In genomic region chr6:38782616-38783015, GRCh38 we compare ENCODE assay signal across 29 cellular contexts.
"Had no signal": no experiment of that assay in that cellular context is flagged by ENCODE, and none has a peak within 500 bp of the region (broad histone marks: within the 10 kb centered on the region; RNA-seq: fewer than 3 reads in every experiment).

No MANE protein-coding gene starts in this region.

- H3K27ac ChIP-seq: ascending aorta, breast epithelium, cardiac muscle cell, coronary artery, dorsolateral prefrontal cortex, VCaP had no signal

- H3K9me3 Mint-ChIP-seq: activated CD4-positive, alpha-beta T cell treated with anti-CD3 and anti-CD28 coated beads, Interleukin-2, amount 10 ng/mL, durations not matched to agents 7 days and 5 days; activated CD8-positive, alpha-beta T cell treated with anti-CD3 and anti-CD28 coated beads for 36 hours; activated naive CD4-positive, alpha-beta T cell treated with anti-CD3 and anti-CD28 coated beads, Interleukin-2, amount 10 ng/mL, durations not matched to agents 7 days and 5 days; activated naive CD4-positive, alpha-beta T cell treated with anti-CD3 and anti-CD28 coated beads, Interleukin-2, amount 50 U/mL, for 72 hours; activated naive CD8-positive, alpha-beta T cell treated with anti-CD3 and anti-CD28 coated beads, Interleukin-2, amount 10 ng/mL, durations not matched to agents 7 days and 5 days; activated T-helper 1 cell treated with anti-CD3 and anti-CD28 coated beads, Interleukin-12 subunit alpha, Interleukin-12 subunit beta, Interleukin-2, Interleukin-4 antibody, amounts not matched to agents 30 ng/mL and 10 ng/mL and 1 ng/mL, durations not matched to agents 14 hours and 24 hours and 36 hours; activated T-helper 2 cell treated with anti-CD3 and anti-CD28 coated beads, Interferon-gamma antibody, Interleukin-2, Interleukin-4, amounts not matched to agents 10 μg/mL and 5 μg/mL and 100 μg/mL, durations not matched to agents 14 hours and 24 hours and 36 hours; brain; central memory CD8-positive, alpha-beta T cell; dendritic cell treated with granulocyte-macrophage colony-stimulating factor and Interleukin-4, amounts not matched to agents 40 ng/mL and 50 ng/mL, for 4 days; endodermal cell; WTC11 had no signal

- H3K4me1 ChIP-seq: ascending aorta, breast epithelium had no signal

- H3K27ac Mint-ChIP-seq: activated CD4-positive, alpha-beta T cell treated with anti-CD3 and anti-CD28 coated beads, Interleukin-2, amount 10 ng/mL, durations not matched to agents 7 days and 5 days; activated CD8-positive, alpha-beta T cell treated with anti-CD3 and anti-CD28 coated beads for 36 hours; activated naive CD4-positive, alpha-beta T cell treated with anti-CD3 and anti-CD28 coated beads, Interleukin-2, amount 10 ng/mL, durations not matched to agents 7 days and 5 days; activated naive CD4-positive, alpha-beta T cell treated with anti-CD3 and anti-CD28 coated beads, Interleukin-2, amount 50 U/mL, for 72 hours; activated naive CD8-positive, alpha-beta T cell treated with anti-CD3 and anti-CD28 coated beads, Interleukin-2, amount 10 ng/mL, durations not matched to agents 7 days and 5 days; activated T-helper 1 cell treated with anti-CD3 and anti-CD28 coated beads, Interleukin-12 subunit alpha, Interleukin-12 subunit beta, Interleukin-2, Interleukin-4 antibody, amounts not matched to agents 30 ng/mL and 10 ng/mL and 1 ng/mL, durations not matched to agents 14 hours and 24 hours and 36 hours; activated T-helper 2 cell treated with anti-CD3 and anti-CD28 coated beads, Interferon-gamma antibody, Interleukin-2, Interleukin-4, amounts not matched to agents 10 μg/mL and 5 μg/mL and 100 μg/mL, durations not matched to agents 14 hours and 24 hours and 36 hours; brain; dendritic cell treated with granulocyte-macrophage colony-stimulating factor and Interleukin-4, amounts not matched to agents 40 ng/mL and 50 ng/mL, for 4 days; endodermal cell; WTC11 had no signal

- H3K36me3 ChIP-seq: ascending aorta, breast epithelium, cardiac muscle cell had no signal

- DNase-seq: activated CD4-positive, alpha-beta T cell treated with anti-CD3 and anti-CD28 coated beads for 1 hour; activated CD4-positive, alpha-beta T cell treated with anti-CD3 and anti-CD28 coated beads for 4 hours; activated CD4-positive, alpha-beta T cell treated with anti-CD3 and anti-CD28 coated beads, Interleukin-2, amount 10 ng/mL, durations not matched to agents 7 days and 5 days; activated CD4-positive, alpha-beta T cell treated with anti-CD3 and anti-CD28 coated beads, Interleukin-2, amount 50 U/mL, for 4 hours; activated CD8-positive, alpha-beta memory T cell treated with anti-CD3 and anti-CD28 coated beads for 24 hours; activated CD8-positive, alpha-beta T cell treated with anti-CD3 and anti-CD28 coated beads for 36 hours; activated effector memory CD4-positive, alpha-beta T cell treated with anti-CD3 and anti-CD28 coated beads, Interleukin-2, amount 50 U/mL, for 16 hours; activated naive CD4-positive, alpha-beta T cell; activated naive CD4-positive, alpha-beta T cell treated with anti-CD3 and anti-CD28 coated beads, Interleukin-2, amount 10 ng/mL, durations not matched to agents 7 days and 5 days; activated naive CD8-positive, alpha-beta T cell treated with anti-CD3 and anti-CD28 coated beads, Interleukin-2, amount 10 ng/mL, durations not matched to agents 7 days and 5 days; activated T-cell treated with anti-CD3 and anti-CD28 coated beads, Interleukin-2, amount 50 U/mL, for 48 hours; dorsolateral prefrontal cortex; effector memory CD4-positive, alpha-beta T cell; endodermal cell; foreskin fibroblast; head of caudate nucleus; T-helper 2 cell had no signal

- H3K9me3 ChIP-seq: ascending aorta, breast epithelium had no signal

- H3K36me3 Mint-ChIP-seq: activated naive CD4-positive, alpha-beta T cell treated with anti-CD3 and anti-CD28 coated beads, Interleukin-2, amount 10 ng/mL, durations not matched to agents 7 days and 5 days; activated naive CD4-positive, alpha-beta T cell treated with anti-CD3 and anti-CD28 coated beads, Interleukin-2, amount 50 U/mL, for 72 hours; activated naive CD8-positive, alpha-beta T cell treated with anti-CD3 and anti-CD28 coated beads, Interleukin-2, amount 10 ng/mL, durations not matched to agents 7 days and 5 days; brain; WTC11 had no signal

- H3K27me3 ChIP-seq: ascending aorta, breast epithelium, cardiac muscle cell had no signal

- H3K4me1 Mint-ChIP-seq: activated CD4-positive, alpha-beta T cell treated with anti-CD3 and anti-CD28 coated beads, Interleukin-2, amount 10 ng/mL, durations not matched to agents 7 days and 5 days; activated naive CD4-positive, alpha-beta T cell treated with anti-CD3 and anti-CD28 coated beads, Interleukin-2, amount 10 ng/mL, durations not matched to agents 7 days and 5 days; activated naive CD8-positive, alpha-beta T cell treated with anti-CD3 and anti-CD28 coated beads, Interleukin-2, amount 10 ng/mL, durations not matched to agents 7 days and 5 days; central memory CD8-positive, alpha-beta T cell had no signal

- H3K4me3 ChIP-seq: ascending aorta, breast epithelium, cardiac muscle cell, coronary artery, dorsolateral prefrontal cortex had no signal

- H3K4me3 Mint-ChIP-seq: activated CD4-positive, alpha-beta T cell treated with anti-CD3 and anti-CD28 coated beads, Interleukin-2, amount 10 ng/mL, durations not matched to agents 7 days and 5 days; activated CD8-positive, alpha-beta T cell treated with anti-CD3 and anti-CD28 coated beads for 36 hours; activated naive CD4-positive, alpha-beta T cell treated with anti-CD3 and anti-CD28 coated beads, Interleukin-2, amount 10 ng/mL, durations not matched to agents 7 days and 5 days; activated naive CD8-positive, alpha-beta T cell treated with anti-CD3 and anti-CD28 coated beads, Interleukin-2, amount 10 ng/mL, durations not matched to agents 7 days and 5 days; activated T-helper 1 cell treated with anti-CD3 and anti-CD28 coated beads, Interleukin-12 subunit alpha, Interleukin-12 subunit beta, Interleukin-2, Interleukin-4 antibody, amounts not matched to agents 30 ng/mL and 10 ng/mL and 1 ng/mL, durations not matched to agents 14 hours and 24 hours and 36 hours; brain; central memory CD8-positive, alpha-beta T cell; dendritic cell treated with granulocyte-macrophage colony-stimulating factor and Interleukin-4, amounts not matched to agents 40 ng/mL and 50 ng/mL, for 4 days; endodermal cell; WTC11 had no signal
